ENCODE assay signal across 28 cellular contexts in the genomic region with DNA sequence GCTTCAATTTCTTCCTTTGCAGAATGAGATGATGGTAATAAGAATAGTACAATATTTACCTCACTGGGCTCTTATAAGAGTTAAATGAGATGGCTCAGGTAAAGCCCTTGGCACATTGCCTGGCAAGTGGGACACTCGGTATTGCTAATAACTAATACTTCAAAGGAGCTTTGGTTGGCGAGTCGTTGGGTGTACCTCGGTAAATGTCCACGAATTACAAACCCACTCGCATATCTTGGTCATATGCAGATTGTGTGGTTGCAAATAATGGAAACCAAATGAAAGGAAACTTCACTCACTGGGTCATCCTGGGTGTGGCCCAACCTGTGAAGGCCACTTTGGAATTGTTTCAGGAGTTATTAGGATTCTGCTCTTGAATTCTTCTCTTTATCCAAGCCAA.
"Had no signal": no experiment of that assay in that cellular context is flagged by ENCODE, and none has a peak within 500 bp of the region (broad histone marks: within the 10 kb centered on the region; RNA-seq: fewer than 3 reads in every experiment).

No MANE protein-coding gene starts in this region.

- H3K27ac Mint-ChIP-seq: dendritic cell treated with granulocyte-macrophage colony-stimulating factor and Interleukin-4, amounts not matched to agents 40 ng/mL and 50 ng/mL, for 4 days; effector memory CD8-positive, alpha-beta T cell; endodermal cell had no signal

- DNase-seq: colonic mucosa; cortex of kidney; dermis blood vessel endothelial cell; dorsolateral prefrontal cortex; effector CD4-positive, alpha-beta T cell; effector CD8-positive, alpha-beta T cell; effector memory CD4-positive, alpha-beta T cell; effector memory CD8-positive, alpha-beta T cell; endodermal cell; erythroblast; esophagus squamous epithelium; foreskin fibroblast; foreskin keratinocyte; foreskin melanocyte; gastrocnemius medialis; glutamatergic neuron; head of caudate nucleus; heart left ventricle; heart right ventricle had no signal

- H3K9me3 Mint-ChIP-seq: dendritic cell treated with granulocyte-macrophage colony-stimulating factor and Interleukin-4, amounts not matched to agents 40 ng/mL and 50 ng/mL, for 4 days; effector memory CD8-positive, alpha-beta T cell; endodermal cell had no signal

- H3K4me1 ChIP-seq: colonic mucosa, esophagus squamous epithelium, foreskin keratinocyte, gastrocnemius medialis had no signal

- H3K36me3 ChIP-seq: colonic mucosa, esophagus squamous epithelium, gastrocnemius medialis, gastroesophageal sphincter, heart left ventricle, heart right ventricle had no signal

- FAIRE-seq: colon, endometrium, endothelial cell of umbilical vein, frontal cortex had no signal

- H3K4me3 Mint-ChIP-seq: dendritic cell treated with granulocyte-macrophage colony-stimulating factor and Interleukin-4, amounts not matched to agents 40 ng/mL and 50 ng/mL, for 4 days; effector memory CD8-positive, alpha-beta T cell; endodermal cell had no signal

- H3K9me3 ChIP-seq: colonic mucosa, esophagus squamous epithelium, gastrocnemius medialis, gastroesophageal sphincter, heart left ventricle, heart right ventricle had no signal

- H3K27me3 Mint-ChIP-seq: dendritic cell treated with granulocyte-macrophage colony-stimulating factor and Interleukin-4, amounts not matched to agents 40 ng/mL and 50 ng/mL, for 4 days had no signal

- H3K4me3 ChIP-seq: colonic mucosa, coronary artery, dorsolateral prefrontal cortex, esophagus squamous epithelium, gastrocnemius medialis, gastroesophageal sphincter, heart left ventricle, heart right ventricle had no signal

- H3K27me3 ChIP-seq: colonic mucosa, dorsolateral prefrontal cortex, esophagus squamous epithelium, gastrocnemius medialis, gastroesophageal sphincter, heart left ventricle, heart right ventricle had no signal

- H3K27ac ChIP-seq: colonic mucosa, coronary artery, epithelial cell of prostate, esophagus squamous epithelium, foreskin keratinocyte, gastrocnemius medialis, gastroesophageal sphincter, heart left ventricle, heart right ventricle had no signal

- ATAC-seq: effector memory CD8-positive, alpha-beta T cell; esophagus mucosa; foreskin keratinocyte; gastrocnemius medialis; gastroesophageal sphincter; heart left ventricle; heart right ventricle had no signal
